Comparison of ENCODE assay signal across 8 cellular contexts in genomic region chr3:195989921-195990840, GRCh38.
DNase-seq lines count a peak whose midpoint lies in the region; ATAC-seq and TF ChIP-seq lines count a peak whose summit lies in the region.
"Not testable (repeated sequence)": the region's sequence is repeated elsewhere in the genome, so short reads cannot be mapped to it uniquely, and the experiment has no call there.

No MANE protein-coding gene starts in this region.

- H3K9me3 ChIP-seq in hepatocyte (ENCODE audit: low read depth); trophoblast cell (ENCODE audit: insufficient read depth, low read depth, low read length); stomach: not testable (repeated sequence)

- peaks cover 19% of the 10 kb centered on the region for H3K79me2 ChIP-seq in hepatocyte
- H3K79me2 ChIP-seq in trophoblast cell (ENCODE audit: control insufficient read depth, insufficient read depth, low read length, poor library complexity) = not testable (repeated sequence)

- peak overlapping the region; percentile 94 for H3K27ac ChIP-seq in hepatocyte
- H3K27ac ChIP-seq in trophoblast cell (ENCODE audit: low read depth, low read length) = peak overlapping the region; percentile 62
- H3K27ac ChIP-seq in stomach = peak overlapping the region; percentile 74 to 90 (median 89)

- H4K12ac ChIP-seq in trophoblast cell (ENCODE audit: low read depth, low read length) = peak overlapping the region; percentile 74

- peak; percentile 78 for DNase-seq in G401 (ENCODE audit: low spot score)
- DNase-seq in HS-27A (ENCODE audit: low read depth) = peak; percentile 47
- peak; percentile 95 for DNase-seq in activated CD4-positive, CD25-positive, alpha-beta regulatory T cell treated with anti-CD3 and anti-CD28 coated beads, Interleukin-2, amount 50 U/mL, for 72 hours
- peak; percentile 43 for DNase-seq in brain pericyte (ENCODE audit: low read depth, low spot score)
- peak; percentile 95 for DNase-seq in hepatocyte (ENCODE audit: low spot score)
- DNase-seq in trophoblast cell = peak; percentile 89 to 96
- DNase-seq in stomach = peak; percentile 89

- TF ChIP-seq EP300 in stomach (IDR thresholded peaks at IDR 0.05) = not testable (repeated sequence)

- H2BK120ac ChIP-seq in trophoblast cell (ENCODE audit: insufficient read depth, low read length, poor library complexity) = peak overlapping the region; percentile 69

- peak overlapping the region; percentile 51 for H3K18ac ChIP-seq in trophoblast cell (ENCODE audit: low read length)

- not testable (repeated sequence) for H2BK12ac ChIP-seq in trophoblast cell (ENCODE audit: low read length)

- H4K20me1 ChIP-seq in hepatocyte (ENCODE audit: insufficient read depth, poor library complexity, severe bottlenecking) = not testable (repeated sequence)

- peak overlapping the region; percentile 76 for H2BK5ac ChIP-seq in trophoblast cell (ENCODE audit: low read depth, low read length, poor library complexity)

- peak overlapping the region; percentile 96 for H3K4me3 ChIP-seq in hepatocyte
- peak overlapping the region; percentile 83 for H3K4me3 ChIP-seq in trophoblast cell (ENCODE audit: low read depth, low read length)
- H3K4me3 ChIP-seq in stomach = peak overlapping the region; percentile 63 to 74 (median 70)

- H3K27me3 ChIP-seq in hepatocyte; trophoblast cell (ENCODE audit: insufficient read depth, low read length); stomach: not testable (repeated sequence)

- peak overlapping the region; percentile 82 for H3K14ac ChIP-seq in trophoblast cell (ENCODE audit: low read length)

- WGBS in hepatocyte (ENCODE audit: low lambda C conversion rate, missing lambda C conversion rate) = 4% methylated on average over 86 of the region's 107 CpGs
- no CpG with 5 or more reads among the region's 107 CpGs for WGBS in trophoblast cell (ENCODE audit: extremely low coverage, insufficient coverage, insufficient read length)
- WGBS in stomach, 5 donors = 1 to 3% (median 2%) methylated on average over 24 to 85 of the region's 107 CpGs

- peak; percentile 2 for TF ChIP-seq CTCF in hepatocyte (IDR thresholded peaks at IDR 0.05; ENCODE audit: poor library complexity)
- not testable (repeated sequence) for TF ChIP-seq CTCF in stomach (IDR thresholded peaks at IDR 0.05)

- not testable (repeated sequence) for H3K79me1 ChIP-seq in trophoblast cell (ENCODE audit: low read length)

- H4K8ac ChIP-seq in trophoblast cell (ENCODE audit: low read depth, low read length) = peak overlapping the region; percentile 96

- ATAC-seq in GM21723 (IDR thresholded peaks at IDR 0.05; ENCODE audit: unreplicated experiment) = peak; percentile 88

- H2AFZ ChIP-seq in hepatocyte (peak overlapping the region; percentile 100), trophoblast cell (ENCODE audit: insufficient read depth, low read length, poor library complexity) (peak overlapping the region; percentile 86)

- intact Hi-C loops in stomach (cut with DNase I; ENCODE audit: low total_unique reads) = not testable (repeated sequence)

- not testable (repeated sequence) for H2AK5ac ChIP-seq in trophoblast cell (ENCODE audit: low read length)

- not testable (repeated sequence) for H3K23ac ChIP-seq in trophoblast cell (ENCODE audit: low read length)

- in situ Hi-C loops in G401 (cut with HindIII; ENCODE audit: low sequenced_read_pairs) = not testable (repeated sequence)

- peak overlapping the region; percentile 81 for H4K91ac ChIP-seq in trophoblast cell (ENCODE audit: low read depth, low read length)

- peak overlapping the region; percentile 75 for H3K4ac ChIP-seq in trophoblast cell (ENCODE audit: low read depth, low read length)

- peak in 1 of 4 donors; percentile 30 for TF ChIP-seq POLR2A in stomach (IDR thresholded peaks at IDR 0.05)

- peak overlapping the region; percentile 80 for H3K9ac ChIP-seq in trophoblast cell (ENCODE audit: low read length)

- peak overlapping the region; percentile 90 for H3K4me2 ChIP-seq in hepatocyte
- peak overlapping the region; percentile 78 for H3K4me2 ChIP-seq in trophoblast cell (ENCODE audit: low read length)

- H3K36me3 ChIP-seq in hepatocyte (replicated peaks; ENCODE audit: insufficient read depth, low read depth); trophoblast cell (ENCODE audit: control insufficient read depth in 1 of 2, insufficient read depth in 2 of 2, low read length in 2 of 2); stomach: not testable (repeated sequence)

- H3K9me2 ChIP-seq in hepatocyte (replicated peaks; ENCODE audit: insufficient read depth) = not testable (repeated sequence)

- H3K4me1 ChIP-seq in hepatocyte (ENCODE audit: insufficient read depth); trophoblast cell (ENCODE audit: control insufficient read depth in 1 of 2, insufficient read depth in 2 of 2, low read length in 2 of 2): not testable (repeated sequence)
- peaks cover 0 to 16% (median 6%) of the 10 kb centered on the region in 4 donors for H3K4me1 ChIP-seq in stomach

Comparison
In these comparisons a context has a peak if more than half of its experiments do, and no peak if none do; other contexts are left out.
1. Peak in every context shown above with its lines: DNase-seq, ATAC-seq, H3K4me3 ChIP-seq and H3K27ac ChIP-seq.
2. DNase-seq: peak in every context shown above with its lines; median percentile 95 in activated CD4-positive, CD25-positive, alpha-beta regulatory T cell treated with anti-CD3 and anti-CD28 coated beads, Interleukin-2, amount 50 U/mL, for 72 hours; 95 in hepatocyte; 92 in trophoblast cell; 89 in stomach; 78 in G401; 47 in HS-27A; 43 in brain pericyte.